Comparison of ENCODE assay signal across 11 cellular contexts in genomic region chr6:37050854-37051137, GRCh38. TPM values are rescaled to one million over a fixed set of nuclear protein-coding genes. Genes with fewer than 3 reads are reported as not detected.
DNase-seq lines count a peak whose midpoint lies in the region; ATAC-seq, FAIRE-seq and TF ChIP-seq lines count a peak whose summit lies in the region.
"Had no signal": no experiment of that assay in that cellular context is flagged by ENCODE, and none has a peak within 500 bp of the region (broad histone marks: within the 10 kb centered on the region; RNA-seq: fewer than 3 reads in every experiment).

No MANE protein-coding gene starts in this region.

- H3K9me3 Mint-ChIP-seq in activated T-cell treated with anti-CD3 and anti-CD28 coated beads, Interleukin-2, amount 50 U/mL, for 4 hours: no peaks in the 10 kb centered on the region
- H3K9me3 Mint-ChIP-seq in stimulated activated naive B cell treated with anti-CD40 and anti-IgM and Interleukin-4, amounts not matched to agents 10 μg/mL and 1 μg/mL and 100 μg/mL, for 72 hours: no peaks in the 10 kb centered on the region
- H3K9me3 Mint-ChIP-seq: HFFc6, neural crest cell had no signal

- FAIRE-seq in HTR-8/SVneo (lab: Jason Lieb, UNC): no peak

- H3K27me3 ChIP-seq in tibial artery: peaks cover 0 to 6% of the 10 kb centered on the region in 2 donors

- no peak overlapping the region for H3K4me3 ChIP-seq in tibial artery

- DNase-seq in activated T-cell treated with anti-CD3 and anti-CD28 coated beads, Interleukin-2, amount 50 U/mL, for 4 hours: no peak
- DNase-seq in activated T-cell treated with anti-CD3 and anti-CD28 coated beads for 4 hours: no peak
- DNase-seq in T-helper 17 cell: no peak
- no peak for DNase-seq in erythroblast (lab: John Stamatoyannopoulos, UW)
- no peak for DNase-seq in stimulated activated naive B cell treated with anti-CD40 and anti-IgM and Interleukin-4, amounts not matched to agents 10 μg/mL and 1 μg/mL and 100 μg/mL, for 72 hours
- no peak for DNase-seq in HTR-8/SVneo (ENCODE audit: insufficient read length, low spot score)
- no peak for DNase-seq in NCI-H128 (lab: John Stamatoyannopoulos, UW; ENCODE audit: unreplicated experiment)
- no peak for DNase-seq in tibial artery

- no peaks in the 10 kb centered on the region for H3K27me3 Mint-ChIP-seq in activated T-cell treated with anti-CD3 and anti-CD28 coated beads, Interleukin-2, amount 50 U/mL, for 4 hours (ENCODE audit: low read depth)
- no peaks in the 10 kb centered on the region for H3K27me3 Mint-ChIP-seq in T-helper 17 cell
- peaks cover 0 to 4% of the 10 kb centered on the region in 2 donors for H3K27me3 Mint-ChIP-seq in stimulated activated naive B cell treated with anti-CD40 and anti-IgM and Interleukin-4, amounts not matched to agents 10 μg/mL and 1 μg/mL and 100 μg/mL, for 72 hours

- H3K4me3 Mint-ChIP-seq in activated T-cell treated with anti-CD3 and anti-CD28 coated beads, Interleukin-2, amount 50 U/mL, for 4 hours: peak overlapping the region; percentile 80
- peak overlapping the region; percentile 93 for H3K4me3 Mint-ChIP-seq in T-helper 17 cell
- peak overlapping the region in 1 of 2 donors; percentile 72 for H3K4me3 Mint-ChIP-seq in stimulated activated naive B cell treated with anti-CD40 and anti-IgM and Interleukin-4, amounts not matched to agents 10 μg/mL and 1 μg/mL and 100 μg/mL, for 72 hours
- H3K4me3 Mint-ChIP-seq: HFFc6, neural crest cell had no signal

- H3K36me3 ChIP-seq in tibial artery: no peaks in the 10 kb centered on the region

- intact Hi-C loops in tibial artery (cut with DNase I; ENCODE audit: low total_unique reads): loop anchor here (1.0 to 10.0 kb wide), 3 partner anchors 54 to 154 kb away; no protein-coding TSS in a partner anchor

- ATAC-seq in activated T-cell treated with anti-CD3 and anti-CD28 coated beads, Interleukin-2, amount 50 U/mL, for 4 hours: no peak
- ATAC-seq in T-helper 17 cell: no peak
- no peak for ATAC-seq in stimulated activated naive B cell treated with anti-CD40 and anti-IgM and Interleukin-4, amounts not matched to agents 10 μg/mL and 1 μg/mL and 100 μg/mL, for 72 hours (replicated peaks)

- H3K4me1 Mint-ChIP-seq in activated T-cell treated with anti-CD3 and anti-CD28 coated beads, Interleukin-2, amount 50 U/mL, for 4 hours (ENCODE audit: low read depth): peaks cover 63% of the 10 kb centered on the region
- H3K4me1 Mint-ChIP-seq in T-helper 17 cell: peaks cover 52% of the 10 kb centered on the region
- peaks cover 43 to 54% of the 10 kb centered on the region in 2 donors for H3K4me1 Mint-ChIP-seq in stimulated activated naive B cell treated with anti-CD40 and anti-IgM and Interleukin-4, amounts not matched to agents 10 μg/mL and 1 μg/mL and 100 μg/mL, for 72 hours

- H3K4me1 ChIP-seq in tibial artery: peaks cover 0 to 10% (median 1%) of the 10 kb centered on the region in 4 donors

- no peak for TF ChIP-seq CTCF in tibial artery (IDR thresholded peaks at IDR 0.05)

- TF ChIP-seq POLR2A in erythroblast (IDR thresholded peaks at IDR 0.05; ENCODE audit: low read length): peak; percentile 16

- no peaks in the 10 kb centered on the region for H3K9me3 ChIP-seq in T-helper 17 cell (ENCODE audit: control insufficient read depth, low read length, poor library complexity, severe bottlenecking)
- H3K9me3 ChIP-seq in tibial artery: no peaks in the 10 kb centered on the region

- peak overlapping the region; percentile 99 for H3K27ac Mint-ChIP-seq in T-helper 17 cell
- H3K27ac Mint-ChIP-seq in stimulated activated naive B cell treated with anti-CD40 and anti-IgM and Interleukin-4, amounts not matched to agents 10 μg/mL and 1 μg/mL and 100 μg/mL, for 72 hours: peak overlapping the region; percentile 96
- H3K27ac Mint-ChIP-seq: HFFc6 had no signal

- no peak overlapping the region for H3K27ac ChIP-seq in tibial artery

- no peaks in the 10 kb centered on the region for H3K36me3 Mint-ChIP-seq in activated T-cell treated with anti-CD3 and anti-CD28 coated beads, Interleukin-2, amount 50 U/mL, for 4 hours (ENCODE audit: insufficient read depth)
- peaks cover 2% of the 10 kb centered on the region for H3K36me3 Mint-ChIP-seq in T-helper 17 cell (ENCODE audit: low read depth)
- H3K36me3 Mint-ChIP-seq in stimulated activated naive B cell treated with anti-CD40 and anti-IgM and Interleukin-4, amounts not matched to agents 10 μg/mL and 1 μg/mL and 100 μg/mL, for 72 hours: peaks cover 0 to 3% of the 10 kb centered on the region in 2 donors

RNA-seq across cellular contexts. Expression of gene FGD2, which starts 45.3 kb away (rescaled TPM):
- total RNA-seq in activated T-cell treated with anti-CD3 and anti-CD28 coated beads, Interleukin-2, amount 50 U/mL, for 4 hours: 1 to 10 TPM in 2 of 3 donors, under 1 TPM in 1; 0.87 to 1.5 (median 1.1) TPM
- 10 to 100 TPM in 1 of 2 donors, 1 to 10 TPM in 1; 1.7 to 12.6 TPM for total RNA-seq in T-helper 17 cell
- total RNA-seq: glomerular endothelial cell, HFFc6, neural crest cell had no signal
